In genomic region chr2:42812899-42813479, GRCh38 we compare ENCODE assay signal across 9 cellular contexts. TPM values are rescaled to one million over a fixed set of nuclear protein-coding genes. Genes with fewer than 3 reads are reported as not detected.
DNase-seq lines count a peak whose midpoint lies in the region; ATAC-seq, FAIRE-seq and TF ChIP-seq lines count a peak whose summit lies in the region.
"Had no signal": no experiment of that assay in that cellular context is flagged by ENCODE, and none has a peak within 500 bp of the region (broad histone marks: within the 10 kb centered on the region; RNA-seq: fewer than 3 reads in every experiment).

No MANE protein-coding gene starts in this region.

- DNase-seq in DMS 273 (lab: John Stamatoyannopoulos, UW; ENCODE audit: unreplicated experiment) = peak; percentile 71
- DNase-seq in DMS 273 treated with DMSO at 0.1 percent for 48 hours (lab: John Stamatoyannopoulos, UW) = no peak
- peak; percentile 35 for DNase-seq in NCI-H1694 (lab: John Stamatoyannopoulos, UW)
- peak; percentile 63 for DNase-seq in bronchial epithelial cell (ENCODE audit: low read depth)
- no peak for DNase-seq in pancreas
- DNase-seq in effector CD4-positive, alpha-beta T cell = no peak
- no peak for DNase-seq in NCI-H1436 treated with DMSO at 0.1 percent for 48 hours (lab: John Stamatoyannopoulos, UW)

- H3K4me1 ChIP-seq in pancreas = peaks cover 10 to 15% (median 10%) of the 10 kb centered on the region in 3 donors

- no peak for ATAC-seq in pancreas
- no peak for ATAC-seq in GM21825 (IDR thresholded peaks at IDR 0.05; ENCODE audit: unreplicated experiment)

- FAIRE-seq in bronchial epithelial cell (lab: Jason Lieb, UNC) (no peak), pancreas (lab: Jason Lieb, UNC) (no peak)
- FAIRE-seq: A204.1 had no signal

- TF ChIP-seq CTCF in bronchial epithelial cell (IDR thresholded peaks at IDR 0.05; ENCODE audit: insufficient read depth, low read length, severe bottlenecking) = peak; percentile 45
- TF ChIP-seq CTCF in pancreas (IDR thresholded peaks at IDR 0.05) = peak in 3 of 4 donors; percentile 29 to 51 (median 35)

- 8 to 24% methylated on average over 1 of the region's 1 CpG for WGBS in pancreas, 2 donors

- intact Hi-C loops in pancreas (cut with DNase I) = no loop called here

- no peaks in the 10 kb centered on the region for H3K27me3 ChIP-seq in bronchial epithelial cell (ENCODE audit: control insufficient read depth, insufficient read depth, low read length)
- no peaks in the 10 kb centered on the region for H3K27me3 ChIP-seq in pancreas

- H3K4me3 ChIP-seq in bronchial epithelial cell (ENCODE audit: low read depth, low read length) (no peak overlapping the region), pancreas (no peak overlapping the region)

- no peak overlapping the region for H3K27ac ChIP-seq in pancreas

- H3K36me3 ChIP-seq in bronchial epithelial cell (ENCODE audit: control insufficient read depth, insufficient read depth, low read length) = no peaks in the 10 kb centered on the region
- no peaks in the 10 kb centered on the region for H3K36me3 ChIP-seq in pancreas

- H3K9me3 ChIP-seq in pancreas = no peaks in the 10 kb centered on the region

RNA-seq across cellular contexts. Expression of gene HAAO, which starts 20.6 kb away (rescaled TPM):
- 0.38 TPM in 1 of 2 replicates, not detected in the other for total RNA-seq in bronchial epithelial cell
- 10 to 100 TPM; 10.9 to 35.4 (median 20.4) TPM for total RNA-seq in pancreas
- polyA plus RNA-seq in pancreas = 10 to 100 TPM; 18.3 to 31.6 TPM

RNA-seq across cellular contexts. Expression of gene OXER1, which starts 49.1 kb away (rescaled TPM):
- total RNA-seq in bronchial epithelial cell (not detected in 2 replicates), pancreas (1 to 10 TPM; 2.0 to 4.5 (median 3.7) TPM)
- polyA plus RNA-seq in pancreas = 10 to 100 TPM; 10.1 to 12.5 TPM

Comparison
In these comparisons a context has a peak if more than half of its experiments do, and no peak if none do; other contexts are left out.
1. DNase-seq: peak in DMS 273 (single experiment), NCI-H1694 (single experiment) and bronchial epithelial cell (single experiment); none in DMS 273 treated with DMSO at 0.1 percent for 48 hours (single experiment), pancreas (0 of 6), effector CD4-positive, alpha-beta T cell (single experiment) and NCI-H1436 treated with DMSO at 0.1 percent for 48 hours (single experiment).